In the genomic region with DNA sequence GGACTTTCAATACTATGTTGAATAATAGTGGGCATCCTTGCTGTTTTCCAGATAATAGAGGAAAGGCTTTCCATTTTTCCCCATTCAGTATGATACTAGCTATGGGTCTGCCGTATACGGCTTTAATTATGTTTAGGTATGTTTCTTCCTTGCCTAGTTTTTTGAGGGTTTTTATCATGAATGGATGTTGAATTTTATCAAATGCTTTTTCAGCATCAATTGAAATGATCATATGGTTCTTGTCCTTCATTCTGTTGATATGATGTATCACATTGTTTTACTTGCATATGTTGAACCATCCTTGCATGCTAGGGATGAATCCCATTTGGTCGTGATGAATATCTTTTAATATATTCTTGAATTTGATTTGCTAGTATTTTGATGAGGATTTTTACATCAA, we compare ENCODE assay signal across 31 cellular contexts.
"Had no signal": no experiment of that assay in that cellular context is flagged by ENCODE, and none has a peak within 500 bp of the region (broad histone marks: within the 10 kb centered on the region; RNA-seq: fewer than 3 reads in every experiment).

No MANE protein-coding gene starts in this region.

- H3K4me1 ChIP-seq: ascending aorta had no signal

- H3K27me3 ChIP-seq: ascending aorta, cardiac muscle cell had no signal

- ATAC-seq: activated CD4-positive, alpha-beta T cell treated with anti-CD3 and anti-CD28 coated beads for 36 hours; activated CD4-positive, CD25-positive, alpha-beta regulatory T cell treated with anti-CD3 and anti-CD28 coated beads, Interleukin-2, amount 50 U/mL, for 24 hours; activated CD8-positive, alpha-beta T cell treated with anti-CD3 and anti-CD28 coated beads for 36 hours; activated naive CD8-positive, alpha-beta T cell treated with anti-CD3 and anti-CD28 coated beads, Interleukin-2, amount 50 U/mL, for 24 hours; activated T-cell treated with anti-CD3 and anti-CD28 coated beads, Interleukin-2, amount 50 U/mL, for 4 hours; WTC11 had no signal

- H3K36me3 ChIP-seq: ascending aorta, cardiac muscle cell, WERI-Rb-1 had no signal

- H3K9me3 ChIP-seq: ascending aorta had no signal

- DNase-seq: activated CD4-positive, alpha-beta T cell treated with anti-CD3 and anti-CD28 coated beads for 1 hour; activated CD4-positive, alpha-beta T cell treated with anti-CD3 and anti-CD28 coated beads for 36 hours; activated CD4-positive, alpha-beta T cell treated with anti-CD3 and anti-CD28 coated beads for 48 hours; activated CD4-positive, alpha-beta T cell treated with anti-CD3 and anti-CD28 coated beads, Interleukin-2, amount 10 ng/mL, durations not matched to agents 7 days and 5 days; activated CD4-positive, alpha-beta T cell treated with anti-CD3 and anti-CD28 coated beads, Interleukin-2, amount 50 U/mL, for 48 hours; activated CD4-positive, CD25-positive, alpha-beta regulatory T cell; activated CD8-positive, alpha-beta memory T cell treated with anti-CD3 and anti-CD28 coated beads, Interleukin-2, amount 50 U/mL, for 4 hours; activated CD8-positive, alpha-beta T cell treated with anti-CD3 and anti-CD28 coated beads for 36 hours; activated effector memory CD4-positive, alpha-beta T cell treated with Interleukin-2 at 50 U/mL for 16 hours; activated gamma-delta T cell; activated naive CD4-positive, alpha-beta T cell treated with anti-CD3 and anti-CD28 coated beads, Interleukin-2, amount 10 ng/mL, durations not matched to agents 7 days and 5 days; activated naive CD4-positive, alpha-beta T cell treated with Interleukin-2 at 50 U/mL for 16 hours; activated naive CD8-positive, alpha-beta T cell treated with anti-CD3 and anti-CD28 coated beads, Interleukin-2, amount 10 ng/mL, durations not matched to agents 7 days and 5 days; activated naive CD8-positive, alpha-beta T cell treated with anti-CD3 and anti-CD28 coated beads, Interleukin-2, amount 50 U/mL, for 24 hours; activated T-cell treated with anti-CD3 and anti-CD28 coated beads for 4 hours; activated T-cell treated with anti-CD3 and anti-CD28 coated beads, Interleukin-2, amount 50 U/mL, for 1 hour; activated T-cell treated with anti-CD3 and anti-CD28 coated beads, Interleukin-2, amount 50 U/mL, for 4 hours; amygdala; anterior cingulate cortex; caudate nucleus; cerebellar nuclear complex; T-helper 1 cell; T-helper 2 cell; T-helper 9 cell; WERI-Rb-1 had no signal

- H3K27ac ChIP-seq: ascending aorta, cardiac muscle cell, WERI-Rb-1 had no signal

- H3K4me3 ChIP-seq: ascending aorta, cardiac muscle cell had no signal

- FAIRE-seq: bronchial epithelial cell, TTC549 had no signal
